Comparison of ENCODE assay signal across 1 cellular context in the genomic region with DNA sequence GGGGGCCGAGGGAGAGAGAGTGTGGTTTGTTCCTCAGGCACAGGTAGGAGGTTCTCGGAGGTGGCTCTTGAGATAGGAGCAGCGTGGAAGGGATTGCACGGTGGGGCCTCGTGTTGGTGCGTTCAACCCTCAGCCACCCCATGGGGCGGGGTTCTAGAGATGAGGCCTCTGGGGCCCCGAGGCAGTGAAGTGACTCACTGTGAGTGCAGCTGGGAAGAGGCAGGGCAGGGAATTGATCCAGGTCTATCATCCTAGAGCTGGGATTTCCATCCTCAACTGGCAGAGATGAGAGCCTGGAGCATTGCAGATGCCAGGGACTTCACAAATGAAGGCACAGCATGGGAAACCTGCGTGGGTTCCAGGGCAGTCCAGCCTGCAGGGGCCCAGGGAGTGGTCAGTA.
TF ChIP-seq lines count a peak whose summit lies in the region.

No MANE protein-coding gene starts in this region.

TF ChIP-seq in IMR-90, 13 proteins besides CTCF, POLR2A, EP300 and RAD21:
- TF ChIP-seq NFE2L2 (IDR thresholded peaks at IDR 0.05; ENCODE audit: low read depth, low read length) (no peak), FOS (IDR thresholded peaks at IDR 0.05; ENCODE audit: low read depth, low read length) (no peak), RCOR1 (IDR thresholded peaks at IDR 0.05; ENCODE audit: insufficient replicate concordance, low read length) (no peak), CEBPB (IDR thresholded peaks at IDR 0.05; ENCODE audit: low read depth, low read length) (no peak), CHD1 (IDR thresholded peaks at IDR 0.05; ENCODE audit: low read depth, low read length) (no peak), MAZ (IDR thresholded peaks at IDR 0.05; ENCODE audit: borderline replicate concordance, low read depth, low read length) (no peak), RFX5 (IDR thresholded peaks at IDR 0.05; ENCODE audit: low read depth, low read length) (no peak)
TF ChIP-seq in IMR-90: peak in this region for 0.
